In the genomic region with DNA sequence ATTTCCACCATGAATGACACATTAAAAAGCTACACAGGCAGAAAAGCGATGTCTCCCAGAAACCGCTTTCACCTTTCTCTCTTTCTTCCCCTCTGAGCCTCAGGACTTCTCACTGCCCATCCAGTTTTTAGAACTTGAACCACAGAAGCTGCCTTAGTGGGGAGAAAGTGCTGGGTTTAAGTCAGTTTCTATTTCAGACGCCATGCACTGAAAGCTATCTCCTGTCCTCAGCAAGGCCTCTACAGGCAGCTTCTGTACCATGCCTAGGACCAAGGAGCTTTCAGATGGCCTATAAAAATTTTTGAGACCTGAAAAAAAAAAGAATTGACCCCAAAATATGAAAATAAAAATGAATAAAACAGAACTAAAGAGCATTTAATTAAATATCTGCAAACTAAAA, we compare ENCODE assay signal across 23 cellular contexts. TPM values are rescaled to one million over a fixed set of nuclear protein-coding genes. Genes with fewer than 3 reads are reported as not detected.
DNase-seq lines count a peak whose midpoint lies in the region; ATAC-seq, FAIRE-seq and TF ChIP-seq lines count a peak whose summit lies in the region.
"Had no signal": no experiment of that assay in that cellular context is flagged by ENCODE, and none has a peak within 500 bp of the region (broad histone marks: within the 10 kb centered on the region; RNA-seq: fewer than 3 reads in every experiment).

No MANE protein-coding gene starts in this region.

- H3K18ac ChIP-seq in H1 (ENCODE audit: extremely low read depth, low read length) = no peak overlapping the region

- H3K4me3 ChIP-seq in Karpas-422 (ENCODE audit: low read length) = no peak overlapping the region
- no peak overlapping the region for H3K4me3 ChIP-seq in H1 (ENCODE audit: extremely low read depth in 1 of 4, insufficient read depth in 2 of 4, low read depth in 3 of 4, low read length in 4 of 4)
- H3K4me3 ChIP-seq: BLaER1 treated with 17β-estradiol and CSF1 and Interleukin-3, amounts not matched to agents 10 nM and 100 nM; GM12878 had no signal

- no peak overlapping the region for H2BK120ac ChIP-seq in H1 (replicated peaks; ENCODE audit: low read depth, low read length)

- FAIRE-seq in H1 (lab: Jason Lieb, UNC) = no peak
- FAIRE-seq: D721Med, GM12878, GM18507 had no signal

- no peak overlapping the region for H2BK5ac ChIP-seq in H1 (ENCODE audit: low read depth, low read length)

- TF ChIP-seq RAD21 in H1 (IDR thresholded peaks at IDR 0.05 in 1 of 2, conservative IDR thresholded peaks at IDR 0.05 in 1 of 2; ENCODE audit: low read depth in 2 of 2, low read length in 2 of 2) = no peak

- no peaks in the 10 kb centered on the region for H3K79me1 ChIP-seq in H1 (ENCODE audit: low read depth, low read length)

- peak overlapping the region; percentile 35 for H3K27ac ChIP-seq in Karpas-422 (ENCODE audit: low read length)
- H3K27ac ChIP-seq in H1 (ENCODE audit: low read depth, low read length) = no peak overlapping the region
- H3K27ac ChIP-seq: 22Rv1; BLaER1 treated with 17β-estradiol and CSF1 and Interleukin-3, amounts not matched to agents 10 nM and 100 nM had no signal

- H3K23ac ChIP-seq in H1 (ENCODE audit: insufficient read length) = no peak overlapping the region

- no peaks in the 10 kb centered on the region for H3K36me3 ChIP-seq in Karpas-422 (ENCODE audit: insufficient read depth, low read length)
- H3K36me3 ChIP-seq in H1 (ENCODE audit: control insufficient read depth in 2 of 4, insufficient read depth in 4 of 4, low read length in 3 of 4) = no peaks in the 10 kb centered on the region
- H3K36me3 ChIP-seq: BE2C; BLaER1 treated with 17β-estradiol and CSF1 and Interleukin-3, amounts not matched to agents 10 nM and 100 nM had no signal

- no peak overlapping the region for H2AK5ac ChIP-seq in H1 (ENCODE audit: low read depth, low read length)

- H4K5ac ChIP-seq in H1 (ENCODE audit: insufficient read length, low read depth, low read length) = no peak overlapping the region

- TF ChIP-seq CTCF in H1 (IDR thresholded peaks at IDR 0.05; ENCODE audit: control extremely low read depth in 1 of 3, insufficient read depth in 1 of 3, low read depth in 1 of 3, low read length in 3 of 3) = no peak

- H3K4me2 ChIP-seq in Karpas-422 (ENCODE audit: low read depth, low read length, poor library complexity, severe bottlenecking) = no peak overlapping the region
- H3K4me2 ChIP-seq in H1 (ENCODE audit: insufficient read depth in 1 of 2, low read depth in 2 of 2, low read length in 2 of 2) = no peak overlapping the region
- H3K4me2 ChIP-seq: BLaER1 treated with 17β-estradiol and CSF1 and Interleukin-3, amounts not matched to agents 10 nM and 100 nM had no signal

- H4K20me1 ChIP-seq in Karpas-422 (ENCODE audit: insufficient read depth, low read depth, low read length) = no peaks in the 10 kb centered on the region
- H4K20me1 ChIP-seq in H1 (replicated peaks in 1 of 2; ENCODE audit: control insufficient read depth in 1 of 2, insufficient read depth in 2 of 2, low read length in 2 of 2) = no peaks in the 10 kb centered on the region
- H4K20me1 ChIP-seq: BLaER1 treated with 17β-estradiol and CSF1 and Interleukin-3, amounts not matched to agents 10 nM and 100 nM had no signal

- H3K27me3 ChIP-seq in Karpas-422 (ENCODE audit: low read length) = no peaks in the 10 kb centered on the region
- no peaks in the 10 kb centered on the region for H3K27me3 ChIP-seq in H1 (replicated peaks in 1 of 4; ENCODE audit: control insufficient read depth in 3 of 4, extremely low read depth in 1 of 4, insufficient read depth in 3 of 4, low read length in 3 of 4)
- H3K27me3 ChIP-seq: BE2C; BLaER1 treated with 17β-estradiol and CSF1 and Interleukin-3, amounts not matched to agents 10 nM and 100 nM had no signal

- H3K9ac ChIP-seq in Karpas-422 (ENCODE audit: low read length) (no peak overlapping the region), H1 (replicated peaks in 1 of 4; ENCODE audit: extremely low read depth in 1 of 4, low read depth in 3 of 4, low read length in 3 of 4) (no peak overlapping the region)
- H3K9ac ChIP-seq: BLaER1 treated with 17β-estradiol and CSF1 and Interleukin-3, amounts not matched to agents 10 nM and 100 nM had no signal

- no peak for TF ChIP-seq POLR2A in H1 (IDR thresholded peaks at IDR 0.05; ENCODE audit: control extremely low read depth in 1 of 2, low read depth in 2 of 2, low read length in 2 of 2)

- H4K91ac ChIP-seq in H1 (replicated peaks; ENCODE audit: insufficient read length, low read length) = no peak overlapping the region

- H3K4me1 ChIP-seq in Karpas-422 (ENCODE audit: low read length) (no peaks in the 10 kb centered on the region), H1 (replicated peaks in 1 of 4; ENCODE audit: control insufficient read depth in 3 of 4, insufficient read depth in 4 of 4, low read length in 3 of 4) (peaks cover 0 to 8% (median 3%) of the 10 kb centered on the region in 4 experiments; a peak in 3 of 7 replicates)
- H3K4me1 ChIP-seq: BE2C had no signal

- no peak overlapping the region for H3K56ac ChIP-seq in H1 (replicated peaks; ENCODE audit: insufficient read length, low read depth, low read length)

- no peak overlapping the region for H2BK12ac ChIP-seq in H1 (ENCODE audit: low read depth, low read length)

- H2BK15ac ChIP-seq in H1 (ENCODE audit: low read length) = no peak overlapping the region

- peak overlapping the region; percentile 72 for H3K4ac ChIP-seq in H1 (replicated peaks; ENCODE audit: insufficient read length, low read depth, low read length)

- TF ChIP-seq EP300 in H1 (IDR thresholded peaks at IDR 0.05; ENCODE audit: borderline replicate concordance in 1 of 2, low read depth in 2 of 2, low read length in 2 of 2) = no peak

- H4K8ac ChIP-seq in H1 (ENCODE audit: extremely low read depth, insufficient read depth, low read length) = no peak overlapping the region

- H3K9me3 ChIP-seq in Karpas-422 (ENCODE audit: low read length) (no peaks in the 10 kb centered on the region), H1 (ENCODE audit: insufficient read depth in 2 of 2, low read depth in 1 of 2, low read length in 1 of 2) (no peaks in the 10 kb centered on the region)
- H3K9me3 ChIP-seq: BE2C; BLaER1 treated with 17β-estradiol and CSF1 and Interleukin-3, amounts not matched to agents 10 nM and 100 nM had no signal

- no peaks in the 10 kb centered on the region for H3K9me2 ChIP-seq in Karpas-422 (replicated peaks; ENCODE audit: insufficient read depth, low read length)

- H3K79me2 ChIP-seq in Karpas-422 (ENCODE audit: low read length) (no peaks in the 10 kb centered on the region), H1 (ENCODE audit: control insufficient read depth in 1 of 2, insufficient read depth in 2 of 2, low read length in 2 of 2) (no peaks in the 10 kb centered on the region)

- POLR2A ChIA-PET in H1 (lab: Charles Lee; ENCODE audit: partially characterized antibody) = interaction anchor here (1.3 kb wide), 1 partner anchor 35 kb away, joined by 4 read pairs; no protein-coding TSS in a partner anchor

- no peak overlapping the region for H3K14ac ChIP-seq in H1 (ENCODE audit: insufficient read length)

- no peak overlapping the region for H2BK20ac ChIP-seq in H1 (ENCODE audit: low read length)

- 79% methylated on average over 3 of the region's 3 CpGs; no CpG with 5 or more reads in 1 of the 2 experiments for WGBS in H1 (ENCODE audit: extremely low coverage in 1 of 2, insufficient coverage in 1 of 2, insufficient read length in 1 of 2, insufficient replicate concordance in 2 of 2, low coverage in 1 of 2, low lambda C conversion rate in 2 of 2, missing lambda C conversion rate in 1 of 2), 2 experiments

- H2AFZ ChIP-seq in Karpas-422 (ENCODE audit: low read length) = 0 out of 2 replicates have a peak overlapping the region, but pooled peaks have one; percentile 10
- 0 out of 2 replicates have a peak overlapping the region, but pooled peaks have one; percentile 83 for H2AFZ ChIP-seq in H1 (ENCODE audit: low read length)

- ATAC-seq in GM21529 (IDR thresholded peaks at IDR 0.05; ENCODE audit: unreplicated experiment) = no peak
- ATAC-seq: GM12878, HCT116 had no signal

- no peaks in the 10 kb centered on the region for H3K23me2 ChIP-seq in H1 (ENCODE audit: low read depth, low read length)

- CTCF ChIA-PET in H1 (lab: Charles Lee; ENCODE audit: partially characterized antibody) = interaction anchor here (0.7 to 2.1 kb wide), 6 partner anchors 9 to 158 kb away, joined by 3 to 9 read pairs (median 4); no protein-coding TSS in a partner anchor

- peak; percentile 27 for DNase-seq in NCI-H82 (lab: John Stamatoyannopoulos, UW)
- no peak for DNase-seq in NCI-H82 treated with DMSO at 0.1 percent for 48 hours (lab: John Stamatoyannopoulos, UW; ENCODE audit: unreplicated experiment)
- DNase-seq in Karpas-422 = no peak
- DNase-seq in H1 (ENCODE audit: low read depth in 1 of 2, low spot score in 2 of 2) = no peak
- no peak for DNase-seq in dermis blood vessel endothelial cell
- DNase-seq in hippocampal formation (lab: John Stamatoyannopoulos, UW) = no peak
- DNase-seq: AML-193; BE2C; CD4-positive, alpha-beta T cell; CD8-positive, alpha-beta memory T cell; DMS 273 treated with DMSO at 0.1 percent for 48 hours; DMS79; EL; GDM1; H9; HFFc6 had no signal

TF ChIP-seq in H1, 55 proteins besides CTCF, POLR2A, EP300 and RAD21 (continues in another document):
- no peak for TF ChIP-seq SIRT6 (IDR thresholded peaks at IDR 0.05; ENCODE audit: low read length)
- TF ChIP-seq SP4 (IDR thresholded peaks at IDR 0.05; ENCODE audit: low read length) = no peak
- TF ChIP-seq TAF1 (IDR thresholded peaks at IDR 0.05; ENCODE audit: low read depth, low read length) = no peak
- no peak for TF ChIP-seq CTBP2 (IDR thresholded peaks at IDR 0.05; ENCODE audit: borderline replicate concordance, insufficient read depth, insufficient read length, low read length)
- TF ChIP-seq FOSL1 (IDR thresholded peaks at IDR 0.05; ENCODE audit: insufficient read depth, low read depth, low read length) = no peak
- no peak for TF ChIP-seq KDM1A (IDR thresholded peaks at IDR 0.05; ENCODE audit: borderline replicate concordance, low read length)
- no peak for TF ChIP-seq SUZ12 (IDR thresholded peaks at IDR 0.05; ENCODE audit: low read length)
- no peak for TF ChIP-seq POLR2AphosphoS5 (IDR thresholded peaks at IDR 0.05; ENCODE audit: low read depth, low read length)
- TF ChIP-seq BCL11A (IDR thresholded peaks at IDR 0.05; ENCODE audit: low read depth in 2 of 2, low read length in 2 of 2) = no peak

RNA-seq across cellular contexts. Expression of a gene that starts 34.5 kb away (rescaled TPM):
- total RNA-seq in Karpas-422 (2014; rRNA removed; shearing (Covaris generic); ENCODE audit: low replicate concordance) = 9.2 and 17.2 TPM in 2 replicates
- total RNA-seq in H1 (2021; fragmentation: NEBNext Ultra II Directional; extraction: Animal tissue kit (Norgen Biotek cat#: 25700)) = 8.6 and 8.7 TPM in 2 replicates
- polyA plus RNA-seq in H1 (2011; rRNA removed) = 4.2 and 4.5 TPM in 2 replicates
- 5.9 TPM for polyA plus RNA-seq in H1 (2011; cell fraction: cytosol; rRNA removed)
- 2.9 TPM for polyA plus RNA-seq in H1 (2011; cell fraction: nucleus; rRNA removed)
- polyA plus RNA-seq in H1 (2012, experiment 1 of 2) = 3.8 to 5.6 TPM (median 4.3 TPM) in 4 replicates
- 1.3 TPM for polyA plus RNA-seq in H1 (2012, experiment 2 of 2)
- 3.8 TPM for polyA plus RNA-seq in H1 (2013, experiment 1 of 2)
- polyA plus RNA-seq in H1 (2013, experiment 2 of 2) = 3.5 TPM
- 8.0 and 9.5 TPM in 2 replicates for polyA minus RNA-seq in H1 (2011; rRNA and poly(A)+ RNA removed)
- 8.4 TPM for polyA minus RNA-seq in H1 (2011; cell fraction: cytosol; rRNA and poly(A)+ RNA removed)
- 5.8 TPM for polyA minus RNA-seq in H1 (2011; cell fraction: nucleus; rRNA and poly(A)+ RNA removed)
- 19.3 and 27.1 TPM in 2 replicates for total RNA-seq in dermis blood vessel endothelial cell
